In genomic region chr20:17995967-17996819, GRCh38 we compare ENCODE assay signal across 8 cellular contexts. TPM values are rescaled to one million over a fixed set of nuclear protein-coding genes. Genes with fewer than 3 reads are reported as not detected.
A peak's percentile ranks its signal among the peaks of the same experiment; 100 is the strongest.
DNase-seq lines count a peak whose midpoint lies in the region; ATAC-seq and TF ChIP-seq lines count a peak whose summit lies in the region.

No MANE protein-coding gene starts in this region.

- H3K9me3 ChIP-seq in ovary: no peaks in the 10 kb centered on the region

- ATAC-seq in HG02885 (IDR thresholded peaks at IDR 0.05; ENCODE audit: poor library complexity, unreplicated experiment) (peak; percentile 38), foreskin keratinocyte (peak; percentile 78), HG03571 (IDR thresholded peaks at IDR 0.05; ENCODE audit: unreplicated experiment) (no peak), GM21737 (IDR thresholded peaks at IDR 0.05; ENCODE audit: unreplicated experiment) (no peak)

- TF ChIP-seq POLR2A in ovary (IDR thresholded peaks at IDR 0.05): no peak

- H3K27me3 ChIP-seq in foreskin keratinocyte (no peaks in the 10 kb centered on the region), ovary (no peaks in the 10 kb centered on the region)

- no peaks in the 10 kb centered on the region for H3K36me3 ChIP-seq in ovary

- 7 to 18% (median 13%) methylated on average over 16 of the region's 16 CpGs for WGBS in ovary, 3 donors

- H3K27ac ChIP-seq in foreskin keratinocyte (no peak overlapping the region), ovary (no peak overlapping the region)

- H3K4me1 ChIP-seq in foreskin keratinocyte: no peaks in the 10 kb centered on the region
- no peaks in the 10 kb centered on the region for H3K4me1 ChIP-seq in ovary (ENCODE audit: insufficient read depth)

- no peak for TF ChIP-seq EP300 in ovary (IDR thresholded peaks at IDR 0.05)

- H3K4me3 ChIP-seq in ovary: no peak overlapping the region

- peak; percentile 98 for TF ChIP-seq CTCF in foreskin keratinocyte (conservative IDR thresholded peaks at IDR 0.05)
- peak; percentile 89 to 97 (median 90) for TF ChIP-seq CTCF in ovary (IDR thresholded peaks at IDR 0.05)

- DNase-seq in ELF-1 (ENCODE audit: low read depth, low spot score) (peak; percentile 43), NCI-H69 (lab: John Stamatoyannopoulos, UW) (peak; percentile 74), foreskin keratinocyte (peak in 1 of 2 donors; percentile 52), ovary (peak in 4 of 5 donors; percentile 28 to 40 (median 34))
- peak; percentile 27 for DNase-seq in activated T-cell treated with anti-CD3 and anti-CD28 coated beads, Interleukin-2, amount 50 U/mL, for 48 hours

- intact Hi-C loops in ovary (cut with DNase I): loop anchor here in 2 of 4 donors (5.0 to 10.0 kb wide), 3 partner anchors 461 to 494 kb away; partner anchors contain the start of gene BFSP1 (in 1 of the 2)

RNA-seq across cellular contexts. Expression of gene MGME1, which starts 27.4 kb away (rescaled TPM):
- total RNA-seq in foreskin keratinocyte (29.3 and 30.6 TPM in 2 replicates), ovary (10 to 100 TPM in 1 of 7 donors, 1 to 10 TPM in 6; 5.1 to 11.9 (median 8.3) TPM)
- polyA plus RNA-seq in foreskin keratinocyte (25.3 and 28.8 TPM in 2 replicates), ovary (10 to 100 TPM in 1 of 2 donors, 1 to 10 TPM in 1; 7.8 to 11.5 TPM)

RNA-seq across cellular contexts. Expression of gene SNX5, which starts 27.6 kb away (rescaled TPM):
- 145 and 154 TPM in 2 replicates for total RNA-seq in foreskin keratinocyte
- 104 and 126 TPM in 2 replicates for polyA plus RNA-seq in foreskin keratinocyte
- 100 to 1,000 TPM in 4 of 7 donors, 10 to 100 TPM in 3; 74.2 to 138 (median 101) TPM for total RNA-seq in ovary
- 100 to 1,000 TPM in 1 of 2 donors, 10 to 100 TPM in 1; 74.0 to 143 TPM for polyA plus RNA-seq in ovary

Comparison
In these comparisons a context has a peak if more than half of its experiments do, and no peak if none do; other contexts are left out.
1. ATAC-seq: peak in HG02885 (single experiment) and foreskin keratinocyte (single experiment); none in HG03571 (single experiment) and GM21737 (single experiment).